In genomic region chr5:167945542-167946384, GRCh38 we compare ENCODE assay signal across 10 cellular contexts.
DNase-seq lines count a peak whose midpoint lies in the region; ATAC-seq and TF ChIP-seq lines count a peak whose summit lies in the region.
"Had no signal": no experiment of that assay in that cellular context is flagged by ENCODE, and none has a peak within 500 bp of the region (broad histone marks: within the 10 kb centered on the region; RNA-seq: fewer than 3 reads in every experiment).

No MANE protein-coding gene starts in this region.

- H3K36me3 ChIP-seq in brain microvascular endothelial cell (replicated peaks) = no peaks in the 10 kb centered on the region

- DNase-seq in HFF-Myc (ENCODE audit: extremely low read depth, low read depth) = peak; percentile 53
- peak; percentile 63 for DNase-seq in brain microvascular endothelial cell
- peak; percentile 92 for DNase-seq in islet precursor cell
- DNase-seq in superior temporal gyrus (ENCODE audit: extremely low spot score) = peak; percentile 36
- DNase-seq in stimulated activated CD4-positive, alpha-beta T cell treated with anti-CD3 and anti-CD28 coated beads, Interleukin-1b, Interleukin-23, amount 100 ng/mL, for 48 hours = no peak
- DNase-seq: activated naive CD4-positive, alpha-beta T cell; NCI-H524 had no signal

- in situ Hi-C loops in brain microvascular endothelial cell (cut with HindIII; ENCODE audit: low pct_ligation_motif_present, low sequenced_read_pairs) = no loop called here

- H3K4me3 ChIP-seq in HFF-Myc (replicated peaks; ENCODE audit: low read depth, low read length) = no peak overlapping the region
- H3K4me3 ChIP-seq in brain microvascular endothelial cell (ENCODE audit: low read depth, low read length) = no peak overlapping the region

- H3K27ac ChIP-seq in brain microvascular endothelial cell = peak overlapping the region; percentile 63

- ATAC-seq in HG03571 (IDR thresholded peaks at IDR 0.05; ENCODE audit: unreplicated experiment) = no peak
- ATAC-seq in HG03457 (IDR thresholded peaks at IDR 0.05; ENCODE audit: unreplicated experiment) = no peak
- ATAC-seq in GM18517 (IDR thresholded peaks at IDR 0.05; ENCODE audit: unreplicated experiment) = no peak

- TF ChIP-seq CTCF in HFF-Myc (IDR thresholded peaks at IDR 0.05; ENCODE audit: low read depth, low read length, missing control alignments) (no peak), brain microvascular endothelial cell (IDR thresholded peaks at IDR 0.05; ENCODE audit: low read depth, low read length, missing control alignments) (no peak)

- no peaks in the 10 kb centered on the region for H3K27me3 ChIP-seq in brain microvascular endothelial cell (replicated peaks)
